Comparison of ENCODE assay signal across 11 cellular contexts in the genomic region with DNA sequence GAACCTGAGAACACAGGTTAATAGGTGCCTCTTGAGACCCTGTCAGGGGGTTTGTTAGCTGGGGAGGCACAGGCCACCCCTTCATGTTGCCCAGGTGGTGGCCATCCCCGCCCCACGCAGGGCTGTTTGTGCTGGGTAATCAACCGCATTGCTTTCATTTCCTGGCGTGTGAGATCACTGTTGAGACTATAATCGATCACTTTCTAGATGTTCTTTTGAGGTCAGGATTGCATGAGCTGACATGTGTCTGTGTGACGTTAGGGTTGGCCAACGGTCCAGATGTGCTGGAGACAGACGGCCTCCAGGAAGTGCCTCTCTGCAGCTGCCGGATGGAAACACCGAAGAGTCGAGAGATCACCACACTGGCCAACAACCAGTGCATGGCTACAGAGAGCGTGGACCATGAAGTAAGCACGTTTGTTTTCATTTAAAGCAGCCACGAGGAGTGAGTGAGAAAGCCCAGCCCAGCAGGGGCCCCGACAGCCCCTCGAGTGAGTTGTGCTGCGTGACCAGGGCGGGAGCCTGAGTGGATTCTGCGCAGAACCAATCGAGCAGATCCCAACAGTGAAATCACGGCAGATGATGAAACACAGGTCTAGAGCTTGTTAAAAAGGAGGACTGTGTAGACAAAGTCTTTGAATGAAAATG.
DNase-seq lines count a peak whose midpoint lies in the region; ATAC-seq and TF ChIP-seq lines count a peak whose summit lies in the region.
"Had no signal": no experiment of that assay in that cellular context is flagged by ENCODE, and none has a peak within 500 bp of the region (broad histone marks: within the 10 kb centered on the region; RNA-seq: fewer than 3 reads in every experiment).

No MANE protein-coding gene starts in this region.

- no peaks in the 10 kb centered on the region for H3K27me3 ChIP-seq in adrenal gland
- H3K27me3 ChIP-seq: body of pancreas had no signal

- H3K4me3 ChIP-seq in adrenal gland, result no peak overlapping the region
- H3K4me3 ChIP-seq: body of pancreas had no signal

- no peak for TF ChIP-seq POLR2A in adrenal gland (IDR thresholded peaks at IDR 0.05)

- WGBS in adrenal gland, 4 donors, result 77 to 82% (median 80%) methylated on average over 21 of the region's 21 CpGs

- peak; percentile 51 for ATAC-seq in GM18870 (IDR thresholded peaks at IDR 0.05; ENCODE audit: unreplicated experiment)
- peak; percentile 75 for ATAC-seq in HG02870 (IDR thresholded peaks at IDR 0.05; ENCODE audit: unreplicated experiment)
- ATAC-seq: body of pancreas, SK-N-SH treated with all-trans-retinoic acid at 6 μM for 48 hours had no signal

- H3K27ac ChIP-seq in adrenal gland, result peak overlapping the region; percentile 33 to 88 (median 83)
- H3K27ac ChIP-seq: body of pancreas had no signal

- no peak for TF ChIP-seq CTCF in adrenal gland (IDR thresholded peaks at IDR 0.05)

- intact Hi-C loops in adrenal gland (cut with DNase I), result loop anchor here in 1 of 2 donors (10.0 kb wide), 1 partner anchor 88 kb away; no protein-coding TSS in a partner anchor

- no peaks in the 10 kb centered on the region for H3K9me3 ChIP-seq in adrenal gland (replicated peaks in 1 of 3)
- H3K9me3 ChIP-seq: body of pancreas had no signal

- DNase-seq in AG08396 (ENCODE audit: low spot score) (peak; percentile 46), adrenal gland (peak in 3 of 7 donors; percentile 22 to 69 (median 51)), SK-N-DZ (ENCODE audit: low spot score) (no peak), NCI-H446 (lab: John Stamatoyannopoulos, UW) (no peak), NCI-H524 treated with DMSO at 0.1 percent for 48 hours (lab: John Stamatoyannopoulos, UW) (no peak), activated T-cell treated with anti-CD3 and anti-CD28 coated beads for 4 hours (no peak)
- DNase-seq: kidney glomerular epithelial cell had no signal

- peaks cover 24 to 27% of the 10 kb centered on the region in 2 donors for H3K4me1 ChIP-seq in adrenal gland (replicated peaks in 1 of 2)
- H3K4me1 ChIP-seq: body of pancreas had no signal

- H3K36me3 ChIP-seq in adrenal gland (replicated peaks in 1 of 2), result peaks cover 0 to 39% of the 10 kb centered on the region in 2 donors
